In the genomic region with DNA sequence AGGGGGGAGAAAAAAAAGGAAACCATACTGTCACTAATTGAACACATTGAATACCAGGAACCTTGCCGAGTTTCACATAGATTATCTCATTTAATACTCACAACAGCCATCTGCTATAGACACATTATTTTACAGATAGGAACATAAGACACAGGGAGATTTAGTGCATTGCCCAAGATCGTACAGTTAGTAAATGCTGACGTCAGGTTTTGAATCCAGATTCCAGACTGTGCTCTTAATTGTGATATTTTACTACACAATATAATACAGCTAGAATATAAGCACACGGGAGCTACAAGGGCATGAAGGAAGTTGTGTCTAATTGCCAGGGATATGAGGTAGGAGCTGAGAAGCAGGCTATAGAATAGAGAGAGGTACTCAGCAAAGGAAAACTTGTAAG, we compare ENCODE assay signal across 36 cellular contexts.
DNase-seq lines count a peak whose midpoint lies in the region; ATAC-seq, FAIRE-seq and TF ChIP-seq lines count a peak whose summit lies in the region.
"Had no signal": no experiment of that assay in that cellular context is flagged by ENCODE, and none has a peak within 500 bp of the region (broad histone marks: within the 10 kb centered on the region; RNA-seq: fewer than 3 reads in every experiment).

No MANE protein-coding gene starts in this region.

- dilution Hi-C loops in IMR-90 (cut with HindIII; ENCODE audit: low sequenced_read_pairs, unreplicated experiment): no loop called here

- H4K8ac ChIP-seq in IMR-90 (ENCODE audit: low read depth in 2 of 2, low read length in 2 of 2): no peak overlapping the region

- H2AK9ac ChIP-seq in IMR-90 (replicated peaks; ENCODE audit: low read depth, low read length, poor library complexity): no peak overlapping the region

- H4K20me1 ChIP-seq in HepG2 (ENCODE audit: insufficient read depth, low read length) (no peaks in the 10 kb centered on the region), IMR-90 (ENCODE audit: insufficient read depth, low read length) (no peaks in the 10 kb centered on the region), K562 (replicated peaks; ENCODE audit: control insufficient read depth, insufficient read depth, low read length) (no peaks in the 10 kb centered on the region)
- H4K20me1 ChIP-seq: BLaER1; BLaER1 treated with 17β-estradiol and CSF1 and Interleukin-3, amounts not matched to agents 10 nM and 100 nM had no signal

- H3K4me2 ChIP-seq in HepG2 (ENCODE audit: low read depth, low read length): no peak overlapping the region
- H3K4me2 ChIP-seq in A549: no peak overlapping the region
- H3K4me2 ChIP-seq in IMR-90 (ENCODE audit: low read depth, low read length): no peak overlapping the region
- H3K4me2 ChIP-seq in K562 (ENCODE audit: insufficient read depth, low read length): no peak overlapping the region
- H3K4me2 ChIP-seq: BLaER1; BLaER1 treated with 17β-estradiol and CSF1 and Interleukin-3, amounts not matched to agents 10 nM and 100 nM had no signal

- WGBS in HepG2 (ENCODE audit: low lambda C conversion rate): under 1% methylated on average over 4 of the region's 4 CpGs
- WGBS in right lobe of liver (ENCODE audit: insufficient coverage, low coverage, low lambda C conversion rate, missing lambda C conversion rate): 57% methylated on average over 4 of the region's 4 CpGs
- 3% methylated on average over 4 of the region's 4 CpGs for WGBS in A549 (ENCODE audit: missing lambda C conversion rate)
- no CpG with 5 or more reads among the region's 4 CpGs for WGBS in IMR-90 (ENCODE audit: extremely low coverage in 2 of 2, insufficient read length in 1 of 2), 2 experiments
- 0% methylated on average over 4 of the region's 4 CpGs for WGBS in K562 (ENCODE audit: insufficient coverage, low coverage, missing lambda C conversion rate)

- H3K27ac Mint-ChIP-seq in WTC11: no peak overlapping the region
- H3K27ac Mint-ChIP-seq: B cell; CD14-positive monocyte; CD4-positive, alpha-beta memory T cell; CD4-positive, alpha-beta T cell; CD4-positive, CD25-positive, alpha-beta regulatory T cell; CD8-positive, alpha-beta memory T cell; CD8-positive, alpha-beta T cell had no signal

- no peaks in the 10 kb centered on the region for H3K9me1 ChIP-seq in IMR-90 (ENCODE audit: insufficient read depth, low read length)
- H3K9me1 ChIP-seq in K562 (ENCODE audit: control insufficient read depth, insufficient read depth, low read length): no peaks in the 10 kb centered on the region

- no peak overlapping the region for H2BK15ac ChIP-seq in IMR-90 (ENCODE audit: low read depth, low read length)

- H3K27me3 ChIP-seq in HepG2 (ENCODE audit: control insufficient read depth in 1 of 2, insufficient read depth in 2 of 2, low read length in 2 of 2) (no peaks in the 10 kb centered on the region; a peak in 1 of 5 replicates), right lobe of liver (no peaks in the 10 kb centered on the region), IMR-90 (ENCODE audit: control insufficient read depth, insufficient read depth, low read length) (no peaks in the 10 kb centered on the region), K562 (ENCODE audit: control insufficient read depth in 2 of 2, insufficient read depth in 2 of 2, low read length in 2 of 2) (no peaks in the 10 kb centered on the region)
- H3K27me3 ChIP-seq: BE2C; BLaER1; BLaER1 treated with 17β-estradiol and CSF1 and Interleukin-3, amounts not matched to agents 10 nM and 100 nM had no signal

- no TSS peak for BruUV-seq in HepG2 (replicated peaks; lab: Mats Ljungman, UMichigan)
- BruUV-seq in IMR-90 (replicated peaks; lab: Mats Ljungman, UMichigan): no TSS peak
- BruUV-seq in K562 (replicated peaks; lab: Mats Ljungman, UMichigan): no TSS peak

- no peak overlapping the region for H2BK20ac ChIP-seq in IMR-90 (ENCODE audit: low read depth, low read length)

- no peaks in the 10 kb centered on the region for H3K36me3 Mint-ChIP-seq in WTC11
- H3K36me3 Mint-ChIP-seq: CD14-positive monocyte; CD4-positive, alpha-beta memory T cell; CD4-positive, CD25-positive, alpha-beta regulatory T cell; CD8-positive, alpha-beta memory T cell; CD8-positive, alpha-beta T cell had no signal

- H3K18ac ChIP-seq in IMR-90 (ENCODE audit: low read depth, low read length): no peak overlapping the region

- intact Hi-C loops in HepG2 (cut with micrococcal nuclease; ENCODE audit: unreplicated experiment): no loop called here
- intact Hi-C loops in right lobe of liver (cut with DNase I): no loop called here
- intact Hi-C loops in IMR-90 (cut with micrococcal nuclease): no loop called here
- intact Hi-C loops in K562 (cut with micrococcal nuclease): no loop called here

- no peaks in the 10 kb centered on the region for H3K4me1 Mint-ChIP-seq in WTC11
- H3K4me1 Mint-ChIP-seq: B cell; CD14-positive monocyte; CD4-positive, alpha-beta memory T cell; CD4-positive, CD25-positive, alpha-beta regulatory T cell; CD8-positive, alpha-beta memory T cell had no signal

- no peak for FAIRE-seq in HepG2 (lab: Jason Lieb, UNC)
- FAIRE-seq in A549 (lab: Jason Lieb, UNC): no peak
- FAIRE-seq in K562 (lab: Jason Lieb, UNC): no peak
- FAIRE-seq: A204.1, D721Med had no signal

- no peak overlapping the region for H4K5ac ChIP-seq in IMR-90 (ENCODE audit: low read depth, low read length)

- POLR2A ChIA-PET in HepG2 (lab: Yijun Ruan, JAX): no interaction called here
- POLR2A ChIA-PET in A549 (lab: Yijun Ruan, JAX): no interaction called here
- POLR2A ChIA-PET in IMR-90 (lab: Charles Lee; ENCODE audit: unreplicated experiment): no interaction called here
- POLR2A ChIA-PET in K562 (lab: Yijun Ruan, JAX): no interaction called here
- POLR2A ChIA-PET in WTC11 (lab: Charles Lee): no interaction called here

- no peak overlapping the region for H3K27ac ChIP-seq in HepG2 (ENCODE audit: extremely low read length, insufficient read depth, low read length)
- H3K27ac ChIP-seq in right lobe of liver: no peak overlapping the region
- H3K27ac ChIP-seq in A549: no peak overlapping the region
- no peak overlapping the region for H3K27ac ChIP-seq in IMR-90 (ENCODE audit: insufficient read depth, low read length)
- no peak overlapping the region for H3K27ac ChIP-seq in K562 (ENCODE audit: extremely low read depth, low read depth, low read length)
- H3K27ac ChIP-seq: 22Rv1; BLaER1; BLaER1 treated with 17β-estradiol and CSF1 and Interleukin-3, amounts not matched to agents 10 nM and 100 nM; C4-2B had no signal

- no peaks in the 10 kb centered on the region for H3K9me3 Mint-ChIP-seq in WTC11
- H3K9me3 Mint-ChIP-seq: CD4-positive, alpha-beta T cell; CD4-positive, CD25-positive, alpha-beta regulatory T cell; CD8-positive, alpha-beta memory T cell; CD8-positive, alpha-beta T cell had no signal

- H2BK120ac ChIP-seq in IMR-90 (ENCODE audit: low read depth, low read length): no peak overlapping the region

- DNase-seq in HepG2 (ENCODE audit: low spot score): no peak
- no peak for DNase-seq in right lobe of liver
- no peak for DNase-seq in A549 (ENCODE audit: low read depth in 1 of 2, low spot score in 1 of 2)
- DNase-seq in IMR-90: no peak
- no peak for DNase-seq in K562 (ENCODE audit: extremely low read depth in 1 of 4, low spot score in 3 of 4)
- DNase-seq in DMS 273 (lab: John Stamatoyannopoulos, UW; ENCODE audit: unreplicated experiment): no peak
- no peak for DNase-seq in WTC11 (ENCODE audit: low spot score)
- DNase-seq in activated CD4-positive, alpha-beta T cell treated with anti-CD3 and anti-CD28 coated beads for 4 hours: no peak
- DNase-seq: 8988T; ACHN; AML-193; BE2C; C1 segment of cervical spinal cord; Caco-2; Calu3; CD4-positive, alpha-beta memory T cell; CD4-positive, alpha-beta T cell; CD4-positive, CD25-positive, alpha-beta regulatory T cell; CD8-positive, alpha-beta memory T cell; CD8-positive, alpha-beta T cell; COR-L47; DMS 273 treated with DMSO at 0.1 percent for 48 hours; DMS153; DMS53; DMS79; DMS79 treated with DMSO at 0.1 percent for 48 hours; DND-41; EL had no signal

- ATAC-seq in HepG2 (no peak), right lobe of liver (no peak), A549 (no peak), IMR-90 (ENCODE audit: low read depth) (no peak), K562 (no peak), WTC11 (no peak)
- ATAC-seq: CD8-positive, alpha-beta T cell had no signal

- H3K9ac ChIP-seq in HepG2 (ENCODE audit: insufficient read depth, low read depth, low read length): no peak overlapping the region
- H3K9ac ChIP-seq in IMR-90 (ENCODE audit: low read depth, low read length): no peak overlapping the region
- no peak overlapping the region for H3K9ac ChIP-seq in K562 (ENCODE audit: insufficient read depth in 1 of 2, low read depth in 2 of 2, low read length in 2 of 2)
- H3K9ac ChIP-seq: BLaER1; BLaER1 treated with 17β-estradiol and CSF1 and Interleukin-3, amounts not matched to agents 10 nM and 100 nM had no signal

- no peak overlapping the region for H3K14ac ChIP-seq in IMR-90 (replicated peaks; ENCODE audit: low read depth, low read length)

- no peak for TF ChIP-seq CTCF in HepG2 (CRISPR knock-in tag; IDR thresholded peaks at IDR 0.05)
- TF ChIP-seq CTCF in right lobe of liver (IDR thresholded peaks at IDR 0.05): no peak
- no peak for TF ChIP-seq CTCF in A549 (IDR thresholded peaks at IDR 0.05)
- no peak for TF ChIP-seq CTCF in IMR-90 (conservative IDR thresholded peaks at IDR 0.05; ENCODE audit: low read depth, low read length)
- TF ChIP-seq CTCF in K562 (IDR thresholded peaks at IDR 0.05 in 2 of 3, conservative IDR thresholded peaks at IDR 0.05 in 1 of 3; ENCODE audit: insufficient read depth in 2 of 3, low read depth in 1 of 3, low read length in 3 of 3): no peak
- TF ChIP-seq CTCF in WTC11 (IDR thresholded peaks at IDR 0.05): no peak

- no peaks in the 10 kb centered on the region for H3K27me3 Mint-ChIP-seq in WTC11 (ENCODE audit: low read depth)
- H3K27me3 Mint-ChIP-seq: B cell; CD4-positive, CD25-positive, alpha-beta regulatory T cell had no signal

- H3K36me3 ChIP-seq in HepG2 (replicated peaks in 1 of 2; ENCODE audit: control insufficient read depth in 1 of 2, insufficient read depth in 2 of 2, low read length in 2 of 2): no peaks in the 10 kb centered on the region
- H3K36me3 ChIP-seq in right lobe of liver: no peaks in the 10 kb centered on the region
- H3K36me3 ChIP-seq in IMR-90 (ENCODE audit: control insufficient read depth, insufficient read depth, low read length): no peaks in the 10 kb centered on the region
- no peaks in the 10 kb centered on the region for H3K36me3 ChIP-seq in K562 (ENCODE audit: control insufficient read depth, insufficient read depth, low read length)
- H3K36me3 ChIP-seq: BE2C; BLaER1; BLaER1 treated with 17β-estradiol and CSF1 and Interleukin-3, amounts not matched to agents 10 nM and 100 nM had no signal

- H2BK5ac ChIP-seq in IMR-90 (ENCODE audit: low read depth, low read length, poor library complexity, severe bottlenecking): no peak overlapping the region

- no peak overlapping the region for H3K4me3 Mint-ChIP-seq in WTC11
- H3K4me3 Mint-ChIP-seq: B cell; CD14-positive monocyte; CD4-positive, alpha-beta memory T cell; CD4-positive, alpha-beta T cell; CD4-positive, CD25-positive, alpha-beta regulatory T cell; CD8-positive, alpha-beta memory T cell; CD8-positive, alpha-beta T cell had no signal

- no peak for TF ChIP-seq EP300 in HepG2 (IDR thresholded peaks at IDR 0.05; ENCODE audit: low read depth in 2 of 2, low read length in 2 of 2)
- no peak for TF ChIP-seq EP300 in HepG2 (CRISPR knock-in tag; IDR thresholded peaks at IDR 0.05; ENCODE audit: borderline replicate concordance)
- TF ChIP-seq EP300 in A549 (IDR thresholded peaks at IDR 0.05): no peak
- no peak for TF ChIP-seq EP300 in K562 (IDR thresholded peaks at IDR 0.05; ENCODE audit: low read length)

- H3K9me3 ChIP-seq in HepG2 (ENCODE audit: low read length): no peaks in the 10 kb centered on the region
- no peaks in the 10 kb centered on the region for H3K9me3 ChIP-seq in right lobe of liver
- H3K9me3 ChIP-seq in A549: no peaks in the 10 kb centered on the region
- H3K9me3 ChIP-seq in IMR-90 (ENCODE audit: control insufficient read depth, insufficient read depth, low read length): 0 out of 2 replicates have a peak, but pooled peaks cover 2% of the 10 kb centered on the region
- no peaks in the 10 kb centered on the region for H3K9me3 ChIP-seq in K562 (replicated peaks; ENCODE audit: control insufficient read depth, insufficient read depth, low read depth, low read length)
- H3K9me3 ChIP-seq: BE2C; BLaER1; BLaER1 treated with 17β-estradiol and CSF1 and Interleukin-3, amounts not matched to agents 10 nM and 100 nM; Caco-2 had no signal

- TF ChIP-seq RAD21 in HepG2 (CRISPR knock-in tag; IDR thresholded peaks at IDR 0.05): no peak
- no peak for TF ChIP-seq RAD21 in A549 (conservative IDR thresholded peaks at IDR 0.05 in 1 of 2, IDR thresholded peaks at IDR 0.05 in 1 of 2)
- no peak for TF ChIP-seq RAD21 in IMR-90 (IDR thresholded peaks at IDR 0.05; ENCODE audit: low read length)
- no peak for TF ChIP-seq RAD21 in K562 (CRISPR knock-in tag; conservative IDR thresholded peaks at IDR 0.05 in 1 of 2, IDR thresholded peaks at IDR 0.05 in 1 of 2)

- no peak overlapping the region for H2AK5ac ChIP-seq in IMR-90 (ENCODE audit: low read depth, low read length)

- no peak overlapping the region for H3K4ac ChIP-seq in IMR-90 (ENCODE audit: low read depth, low read length)

- H2AFZ ChIP-seq in HepG2 (ENCODE audit: low read length) (no peak overlapping the region), IMR-90 (replicated peaks; ENCODE audit: low read length, poor library complexity) (no peak overlapping the region), K562 (ENCODE audit: low read depth, low read length) (no peak overlapping the region)

- no peak overlapping the region for H3K4me3 ChIP-seq in HepG2 (replicated peaks in 1 of 3; ENCODE audit: insufficient read depth in 1 of 3, low read depth in 2 of 3, low read length in 3 of 3)
- no peak overlapping the region for H3K4me3 ChIP-seq in right lobe of liver
- H3K4me3 ChIP-seq in A549: no peak overlapping the region
- no peak overlapping the region for H3K4me3 ChIP-seq in IMR-90 (ENCODE audit: insufficient read depth, low read depth, low read length)
- no peak overlapping the region for H3K4me3 ChIP-seq in K562
- H3K4me3 ChIP-seq: BLaER1; BLaER1 treated with 17β-estradiol and CSF1 and Interleukin-3, amounts not matched to agents 10 nM and 100 nM had no signal

- no peaks in the 10 kb centered on the region for H3K79me1 ChIP-seq in IMR-90 (ENCODE audit: low read depth in 1 of 2, low read length in 2 of 2)

- H3K23ac ChIP-seq in IMR-90 (ENCODE audit: low read depth, low read length): no peak overlapping the region

- CTCF ChIA-PET in HepG2 (lab: Yijun Ruan, JAX; ENCODE audit: low intra/inter-chr PET ratio, low total read pairs): no interaction called here
- CTCF ChIA-PET in A549 (lab: Yijun Ruan, JAX): interaction anchor here (1.0 kb wide), 1 partner anchor 9 kb away, joined by 3 read pairs; no protein-coding TSS in a partner anchor
- CTCF ChIA-PET in IMR-90 (lab: Yijun Ruan, JAX): no interaction called here
- CTCF ChIA-PET in K562 (lab: Yijun Ruan, JAX; ENCODE audit: low intra/inter-chr PET ratio): no interaction called here
- CTCF ChIA-PET in WTC11 (lab: Charles Lee): no interaction called here

- no peak overlapping the region for H3K56ac ChIP-seq in IMR-90 (ENCODE audit: extremely low read depth, insufficient read depth, low read length)

- H3K4me1 ChIP-seq in HepG2 (ENCODE audit: insufficient read depth, low read length) (no peaks in the 10 kb centered on the region), right lobe of liver (no peaks in the 10 kb centered on the region), A549 (no peaks in the 10 kb centered on the region), IMR-90 (ENCODE audit: control insufficient read depth, insufficient read depth, low read length) (no peaks in the 10 kb centered on the region), K562 (replicated peaks in 1 of 2; ENCODE audit: control insufficient read depth in 2 of 2, insufficient read depth in 2 of 2, low read length in 2 of 2) (no peaks in the 10 kb centered on the region)
- H3K4me1 ChIP-seq: BE2C; BLaER1; BLaER1 treated with 17β-estradiol and CSF1 and Interleukin-3, amounts not matched to agents 10 nM and 100 nM; Caco-2 had no signal

- TF ChIP-seq POLR2A in HepG2 (IDR thresholded peaks at IDR 0.05; ENCODE audit: insufficient read depth in 1 of 2, low read depth in 2 of 2, low read length in 2 of 2): no peak
- TF ChIP-seq POLR2A in right lobe of liver (IDR thresholded peaks at IDR 0.05): no peak
- no peak for TF ChIP-seq POLR2A in A549 (IDR thresholded peaks at IDR 0.05; ENCODE audit: low read length)
- TF ChIP-seq POLR2A in IMR-90 (IDR thresholded peaks at IDR 0.05; ENCODE audit: low read depth, low read length): no peak
- no peak for TF ChIP-seq POLR2A in K562 (conservative IDR thresholded peaks at IDR 0.05)

- H4K91ac ChIP-seq in IMR-90 (ENCODE audit: insufficient read depth, low read depth, low read length): no peak overlapping the region

- H3K79me2 ChIP-seq in HepG2 (ENCODE audit: insufficient read depth, low read length) (no peaks in the 10 kb centered on the region), K562 (ENCODE audit: control insufficient read depth, insufficient read depth, low read length) (no peaks in the 10 kb centered on the region)

- in situ Hi-C loops in HepG2 (cut with HindIII; ENCODE audit: extremely low pct_ligation_motif_present, low pct_unique_long_range_greater_than_20kb) (no loop called here), IMR-90 (cut with MboI; ENCODE audit: low sequenced_read_pairs) (no loop called here), K562 (cut with MboI) (no loop called here)
